In the genomic region with DNA sequence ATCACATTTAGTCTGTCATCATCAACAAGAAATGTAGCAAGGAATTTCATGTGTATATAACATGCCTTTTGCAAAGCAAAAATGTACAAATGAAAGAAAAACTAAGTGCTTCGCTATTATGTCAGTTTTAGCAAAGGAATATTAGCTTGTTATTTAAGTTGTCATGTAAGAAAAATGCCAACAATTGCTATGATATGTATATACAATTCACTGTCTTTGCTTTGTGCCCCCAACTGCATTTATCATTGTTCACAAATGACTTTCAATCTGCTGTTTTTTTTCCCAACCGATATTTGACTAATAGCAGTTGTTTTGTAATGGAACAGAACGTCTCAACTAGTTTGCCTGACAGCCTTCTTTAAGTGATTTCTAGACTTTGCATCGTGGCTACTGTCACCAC, we compare ENCODE assay signal across 4 cellular contexts.
"Had no signal": no experiment of that assay in that cellular context is flagged by ENCODE, and none has a peak within 500 bp of the region (broad histone marks: within the 10 kb centered on the region; RNA-seq: fewer than 3 reads in every experiment).

No MANE protein-coding gene starts in this region.

- H3K27ac ChIP-seq: HL-60 had no signal

- ATAC-seq: HepG2, K562 had no signal

- DNase-seq: IMR-90 had no signal

- H3K4me3 ChIP-seq: K562 had no signal
